8 cellular contexts compared by ENCODE assay signal in the genomic region with DNA sequence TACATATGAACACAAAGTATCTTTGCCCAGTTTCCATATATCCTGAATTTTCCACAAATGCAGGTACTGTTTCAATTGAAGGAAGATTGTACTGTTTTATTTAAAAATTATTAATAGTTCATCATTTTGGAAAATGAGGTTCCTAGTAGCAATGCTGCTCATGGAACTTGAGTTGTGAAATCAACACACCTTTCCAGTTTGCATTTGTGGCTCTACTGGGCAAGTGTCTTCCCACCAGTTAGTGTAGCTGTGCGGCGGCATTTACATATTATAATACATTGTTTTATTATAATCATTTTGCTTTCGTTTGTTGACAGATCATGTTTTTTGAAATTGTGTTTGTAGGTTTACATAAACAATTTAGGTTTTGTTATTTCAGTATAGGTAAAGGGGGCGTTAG. TPM values are rescaled to one million over a fixed set of nuclear protein-coding genes. Genes with fewer than 3 reads are reported as not detected.
DNase-seq lines count a peak whose midpoint lies in the region; ATAC-seq and TF ChIP-seq lines count a peak whose summit lies in the region.

No MANE protein-coding gene starts in this region.

- peaks cover 3% of the 10 kb centered on the region for H3K36me3 Mint-ChIP-seq in CD4-positive, CD25-positive, alpha-beta regulatory T cell
- peaks cover 4% of the 10 kb centered on the region for H3K36me3 Mint-ChIP-seq in nephron progenitor cell (ENCODE audit: low read depth)

- peak overlapping the region; percentile 96 to 100 (median 100) for H3K4me3 Mint-ChIP-seq in CD4-positive, CD25-positive, alpha-beta regulatory T cell
- H3K4me3 Mint-ChIP-seq in nephron progenitor cell, result peak overlapping the region; percentile 88

- H3K9me3 ChIP-seq in CD4-positive, CD25-positive, alpha-beta regulatory T cell (ENCODE audit: control insufficient read depth in 2 of 2, low read length in 2 of 2), result no peaks in the 10 kb centered on the region
- H3K9me3 ChIP-seq in Loucy (ENCODE audit: insufficient read depth, low read depth, low read length), result no peaks in the 10 kb centered on the region

- peaks cover 44% of the 10 kb centered on the region for H3K79me2 ChIP-seq in Loucy (ENCODE audit: insufficient read depth, low read length)

- peak in 1 of 3 donors; percentile 18 for DNase-seq in CD4-positive, CD25-positive, alpha-beta regulatory T cell
- DNase-seq in coronary artery (ENCODE audit: low spot score) (no peak), nephron progenitor cell (no peak), DMS153 treated with DMSO at 0.1 percent for 48 hours (lab: John Stamatoyannopoulos, UW; ENCODE audit: unreplicated experiment) (no peak), kidney tubule cell (ENCODE audit: low spot score) (no peak)

- H3K27ac ChIP-seq in CD4-positive, CD25-positive, alpha-beta regulatory T cell (ENCODE audit: insufficient read depth, low read length, poor library complexity, severe bottlenecking), result peak overlapping the region; percentile 100
- peak overlapping the region; percentile 98 to 100 for H3K27ac ChIP-seq in coronary artery

- peak overlapping the region; percentile 98 for H3K4me3 ChIP-seq in CD4-positive, CD25-positive, alpha-beta regulatory T cell (ENCODE audit: low read depth, low read length)
- peak overlapping the region; percentile 100 for H3K4me3 ChIP-seq in Loucy (ENCODE audit: low read length, poor library complexity, severe bottlenecking)
- H3K4me3 ChIP-seq in coronary artery, result peak overlapping the region; percentile 97

- peak overlapping the region; percentile 100 for H3K9ac ChIP-seq in Loucy (ENCODE audit: low read depth, low read length, poor library complexity, severe bottlenecking)

- no peaks in the 10 kb centered on the region for H3K36me3 ChIP-seq in CD4-positive, CD25-positive, alpha-beta regulatory T cell (ENCODE audit: control insufficient read depth, insufficient read depth, low read length)
- H3K36me3 ChIP-seq in Loucy (ENCODE audit: insufficient read depth, low read length), result 0 out of 2 replicates have a peak, but pooled peaks cover 3% of the 10 kb centered on the region

- H3K27me3 Mint-ChIP-seq in CD4-positive, CD25-positive, alpha-beta regulatory T cell, result peaks cover 9% of the 10 kb centered on the region
- peaks cover 8% of the 10 kb centered on the region for H3K27me3 Mint-ChIP-seq in nephron progenitor cell (ENCODE audit: low read depth, poor library complexity)

- H3K9me3 Mint-ChIP-seq in CD4-positive, CD25-positive, alpha-beta regulatory T cell, result peaks cover 0 to 6% (median 0%) of the 10 kb centered on the region in 7 donors
- H3K9me3 Mint-ChIP-seq in nephron progenitor cell, result peaks cover 40% of the 10 kb centered on the region

- no peaks in the 10 kb centered on the region for H3K9me2 ChIP-seq in Loucy (replicated peaks; ENCODE audit: low read depth, low read length)

- peaks cover 24% of the 10 kb centered on the region for H4K20me1 ChIP-seq in Loucy (ENCODE audit: insufficient read depth, low read length, poor library complexity, severe bottlenecking)

- peak overlapping the region; percentile 99; the same call in 1 of the 2 replicates for H2AFZ ChIP-seq in Loucy (ENCODE audit: low read length)

- peaks cover 2% of the 10 kb centered on the region; the same call in 1 of the 2 replicates for H3F3A ChIP-seq in Loucy (ENCODE audit: low read depth)

- no peak for TF ChIP-seq CTCF in Loucy (conservative IDR thresholded peaks at IDR 0.05; ENCODE audit: low read length)
- TF ChIP-seq CTCF in coronary artery (IDR thresholded peaks at IDR 0.05), result no peak
- no peak for TF ChIP-seq CTCF in nephron progenitor cell (IDR thresholded peaks at IDR 0.05)

- peak overlapping the region; percentile 84 for H3K4me2 ChIP-seq in Loucy (ENCODE audit: low read depth, low read length, poor library complexity, severe bottlenecking)

- no peaks in the 10 kb centered on the region for H3K27me3 ChIP-seq in CD4-positive, CD25-positive, alpha-beta regulatory T cell (ENCODE audit: control insufficient read depth, insufficient read depth, low read length)
- H3K27me3 ChIP-seq in Loucy (ENCODE audit: insufficient read depth, low read length, poor library complexity, severe bottlenecking), result peaks cover 8% of the 10 kb centered on the region

- peaks cover 3 to 44% (median 21%) of the 10 kb centered on the region in 4 donors for H3K4me1 Mint-ChIP-seq in CD4-positive, CD25-positive, alpha-beta regulatory T cell
- H3K4me1 Mint-ChIP-seq in nephron progenitor cell, result peaks cover 25% of the 10 kb centered on the region

- peaks cover 26% of the 10 kb centered on the region for H3K4me1 ChIP-seq in CD4-positive, CD25-positive, alpha-beta regulatory T cell (ENCODE audit: control insufficient read depth, insufficient read depth, low read length, poor library complexity, severe bottlenecking)
- peaks cover 10% of the 10 kb centered on the region for H3K4me1 ChIP-seq in Loucy (ENCODE audit: insufficient read depth, low read length, poor library complexity, severe bottlenecking)

- no peak for ATAC-seq in CD4-positive, CD25-positive, alpha-beta regulatory T cell (ENCODE audit: low read depth in 2 of 2)
- no peak for ATAC-seq in GM18867 (IDR thresholded peaks at IDR 0.05; ENCODE audit: unreplicated experiment)
- ATAC-seq in HG02938 (IDR thresholded peaks at IDR 0.05; ENCODE audit: unreplicated experiment), result no peak

- H3K27ac Mint-ChIP-seq in CD4-positive, CD25-positive, alpha-beta regulatory T cell, result peak overlapping the region; percentile 96 to 100 (median 100)
- peak overlapping the region; percentile 85 for H3K27ac Mint-ChIP-seq in nephron progenitor cell

RNA-seq across cellular contexts. Expression of gene DDX3X, which starts 2.0 kb away (rescaled TPM):
- 1,169 TPM for total RNA-seq in CD4-positive, CD25-positive, alpha-beta regulatory T cell
- polyA plus RNA-seq in CD4-positive, CD25-positive, alpha-beta regulatory T cell, result 100 to 1,000 TPM; 133 to 210 (median 177) TPM
